ENCODE assay signal across 9 cellular contexts in the genomic region with DNA sequence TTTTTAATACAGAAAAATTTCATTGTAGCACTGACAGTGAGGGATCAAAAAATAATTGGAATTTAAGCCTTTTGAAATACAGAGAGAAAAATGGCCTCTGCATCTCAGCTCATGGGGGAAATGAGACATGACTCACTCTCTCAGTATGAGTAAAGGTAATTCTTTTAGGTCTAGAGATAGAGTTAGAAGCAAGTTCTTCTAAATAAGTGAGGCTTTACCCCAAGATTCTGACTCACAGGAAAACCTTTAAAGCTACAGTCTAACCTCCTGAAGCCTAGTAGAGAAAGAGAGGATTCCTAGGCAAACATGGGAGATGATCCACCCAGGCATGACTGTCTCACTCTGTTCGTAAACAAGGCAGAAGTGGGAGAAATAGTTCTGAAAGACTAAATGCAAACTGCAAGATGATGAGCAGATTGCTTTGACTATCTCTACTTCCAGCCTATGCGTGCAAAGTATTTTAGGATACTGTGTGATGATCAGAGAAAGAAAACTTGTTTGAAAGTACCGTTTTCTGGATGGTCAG.
DNase-seq lines count a peak whose midpoint lies in the region; ATAC-seq, FAIRE-seq and TF ChIP-seq lines count a peak whose summit lies in the region.
"Had no signal": no experiment of that assay in that cellular context is flagged by ENCODE, and none has a peak within 500 bp of the region (broad histone marks: within the 10 kb centered on the region; RNA-seq: fewer than 3 reads in every experiment).

No MANE protein-coding gene starts in this region.

- DNase-seq in AG08395 (ENCODE audit: low spot score) (peak; percentile 21), bronchial epithelial cell (ENCODE audit: low read depth) (peak; percentile 74), NCI-H526 treated with DMSO at 0.1 percent for 48 hours (lab: John Stamatoyannopoulos, UW) (no peak), activated gamma-delta T cell treated with Interleukin-2 at 50 U/mL for 16 hours (no peak), middle frontal gyrus (ENCODE audit: extremely low spot score, low spot score) (no peak)
- DNase-seq in activated effector memory CD4-positive, alpha-beta T cell treated with Interleukin-2 at 50 U/mL for 16 hours = no peak
- DNase-seq: CD8-positive, alpha-beta T cell had no signal

- FAIRE-seq in bronchial epithelial cell (lab: Jason Lieb, UNC) = no peak

- no peaks in the 10 kb centered on the region for H3K36me3 ChIP-seq in bronchial epithelial cell (ENCODE audit: control insufficient read depth, insufficient read depth, low read length)

- H3K27me3 ChIP-seq in bronchial epithelial cell (ENCODE audit: control insufficient read depth, insufficient read depth, low read length) = no peaks in the 10 kb centered on the region

- no peak for TF ChIP-seq CTCF in bronchial epithelial cell (IDR thresholded peaks at IDR 0.05; ENCODE audit: insufficient read depth, low read length, severe bottlenecking)

- no peak overlapping the region for H3K4me3 ChIP-seq in bronchial epithelial cell (ENCODE audit: low read depth, low read length)

- ATAC-seq in GM19397 (IDR thresholded peaks at IDR 0.05; ENCODE audit: unreplicated experiment) (peak; percentile 89), HG03103 (IDR thresholded peaks at IDR 0.05; ENCODE audit: low read depth, unreplicated experiment) (peak; percentile 97)
- ATAC-seq: CD8-positive, alpha-beta T cell had no signal

Comparison
In these comparisons a context has a peak if more than half of its experiments do, and no peak if none do; other contexts are left out.
1. DNase-seq: peak in AG08395 (single experiment) and bronchial epithelial cell (single experiment); none in NCI-H526 treated with DMSO at 0.1 percent for 48 hours (single experiment), activated effector memory CD4-positive, alpha-beta T cell treated with Interleukin-2 at 50 U/mL for 16 hours (single experiment), activated gamma-delta T cell treated with Interleukin-2 at 50 U/mL for 16 hours (single experiment) and middle frontal gyrus (single experiment).